25 cellular contexts compared by ENCODE assay signal in genomic region chr9:36323926-36324325, GRCh38.
DNase-seq lines count a peak whose midpoint lies in the region; ATAC-seq and FAIRE-seq lines count a peak whose summit lies in the region.
"Had no signal": no experiment of that assay in that cellular context is flagged by ENCODE, and none has a peak within 500 bp of the region (broad histone marks: within the 10 kb centered on the region; RNA-seq: fewer than 3 reads in every experiment).

No MANE protein-coding gene starts in this region.

- in situ Hi-C loops in GM23248 (cut with MboI) = no loop called here
- in situ Hi-C loops in KBM-7 (cut with MboI; ENCODE audit: low pct_unique_long_range_greater_than_20kb, low sequenced_read_pairs) = loop anchor here (25.0 kb wide), 1 partner anchor 112 kb away; no protein-coding TSS in a partner anchor

- H3F3A ChIP-seq in GM23248 (ENCODE audit: insufficient read depth) = no peaks in the 10 kb centered on the region

- H3K4me1 ChIP-seq in Karpas-422 (ENCODE audit: low read length) (no peaks in the 10 kb centered on the region), GM23248 (ENCODE audit: insufficient read depth) (0 out of 2 replicates have a peak, but pooled peaks cover 7% of the 10 kb centered on the region)
- H3K4me1 ChIP-seq: HAP-1 had no signal

- no peak overlapping the region for H3K4me3 ChIP-seq in Karpas-422 (ENCODE audit: low read length)
- H3K4me3 ChIP-seq in GM23248 = no peak overlapping the region
- H3K4me3 ChIP-seq: A549; BLaER1 treated with 17β-estradiol and CSF1 and Interleukin-3, amounts not matched to agents 10 nM and 100 nM; GM23338; HAP-1 had no signal

- H4K20me1 ChIP-seq in Karpas-422 (ENCODE audit: insufficient read depth, low read depth, low read length) = no peaks in the 10 kb centered on the region
- no peaks in the 10 kb centered on the region for H4K20me1 ChIP-seq in GM23248 (ENCODE audit: insufficient read depth)
- H4K20me1 ChIP-seq: BLaER1 treated with 17β-estradiol and CSF1 and Interleukin-3, amounts not matched to agents 10 nM and 100 nM had no signal

- DNase-seq in Karpas-422 (peak; percentile 39), T-helper 17 cell (no peak), urothelium cell line (ENCODE audit: low spot score) (no peak), GM23248 (no peak), KBM-7 (no peak)
- DNase-seq in central memory CD8-positive, alpha-beta T cell (ENCODE audit: low spot score in 2 of 2) = no peak
- DNase-seq: 8988T; ACHN; AML-193; BE2C; Calu3; CD4-positive, alpha-beta T cell; COR-L47; DMS53; DMS79 treated with DMSO at 0.1 percent for 48 hours; GF-D8; HFFc6 had no signal

- H3K9ac ChIP-seq in Karpas-422 (ENCODE audit: low read length) (no peak overlapping the region), GM23248 (no peak overlapping the region)
- H3K9ac ChIP-seq: BLaER1 treated with 17β-estradiol and CSF1 and Interleukin-3, amounts not matched to agents 10 nM and 100 nM had no signal

- no peak overlapping the region for H3K4me2 ChIP-seq in Karpas-422 (ENCODE audit: low read depth, low read length, poor library complexity, severe bottlenecking)
- H3K4me2 ChIP-seq in GM23248 (ENCODE audit: unreplicated experiment) = no peak overlapping the region
- H3K4me2 ChIP-seq: A549; BLaER1 treated with 17β-estradiol and CSF1 and Interleukin-3, amounts not matched to agents 10 nM and 100 nM; GM23338 had no signal

- no peaks in the 10 kb centered on the region for H3K27me3 ChIP-seq in Karpas-422 (ENCODE audit: low read length)
- no peaks in the 10 kb centered on the region for H3K27me3 ChIP-seq in GM23248 (replicated peaks; ENCODE audit: insufficient read depth)
- H3K27me3 ChIP-seq: BE2C; BLaER1 treated with 17β-estradiol and CSF1 and Interleukin-3, amounts not matched to agents 10 nM and 100 nM had no signal

- FAIRE-seq in urothelium cell line (lab: Jason Lieb, UNC) = peak; percentile 23
- FAIRE-seq: A549, GM19239, H54 had no signal

- no peak overlapping the region for H3K27ac ChIP-seq in Karpas-422 (ENCODE audit: low read length)
- H3K27ac ChIP-seq in GM23248 = no peak overlapping the region
- H3K27ac ChIP-seq: BLaER1 treated with 17β-estradiol and CSF1 and Interleukin-3, amounts not matched to agents 10 nM and 100 nM had no signal

- ATAC-seq in T-helper 17 cell (no peak), HG03175 (IDR thresholded peaks at IDR 0.05; ENCODE audit: unreplicated experiment) (no peak)
- ATAC-seq in central memory CD8-positive, alpha-beta T cell (replicated peaks; ENCODE audit: extremely low read depth, poor library complexity, severe bottlenecking) = no peak
- ATAC-seq: A549, GM23338 had no signal

- WGBS in GM23248 (ENCODE audit: low coverage in 1 of 2, low lambda C conversion rate in 2 of 2, missing lambda C conversion rate in 2 of 2), 2 experiments = 87 to 89% methylated on average over 12 of the region's 12 CpGs

- no peaks in the 10 kb centered on the region for H3K79me2 ChIP-seq in Karpas-422 (ENCODE audit: low read length)
- no peaks in the 10 kb centered on the region for H3K79me2 ChIP-seq in GM23248 (ENCODE audit: insufficient read depth)

- H3K9me2 ChIP-seq in Karpas-422 (replicated peaks; ENCODE audit: insufficient read depth, low read length) = no peaks in the 10 kb centered on the region
- no peaks in the 10 kb centered on the region for H3K9me2 ChIP-seq in GM23248 (ENCODE audit: insufficient read depth)

- H3K36me3 ChIP-seq in Karpas-422 (ENCODE audit: insufficient read depth, low read length) = no peaks in the 10 kb centered on the region
- no peaks in the 10 kb centered on the region for H3K36me3 ChIP-seq in GM23248 (ENCODE audit: low read depth)
- H3K36me3 ChIP-seq: BE2C; BLaER1 treated with 17β-estradiol and CSF1 and Interleukin-3, amounts not matched to agents 10 nM and 100 nM; HAP-1 had no signal

- H3K4me1 Mint-ChIP-seq in T-helper 17 cell = peaks cover 10% of the 10 kb centered on the region
- H3K4me1 Mint-ChIP-seq in central memory CD8-positive, alpha-beta T cell = peaks cover 7% of the 10 kb centered on the region

- H3K27me3 Mint-ChIP-seq in T-helper 17 cell = peaks cover 2% of the 10 kb centered on the region
- H3K27me3 Mint-ChIP-seq in central memory CD8-positive, alpha-beta T cell = peaks cover 2% of the 10 kb centered on the region
- H3K27me3 Mint-ChIP-seq: CD4-positive, alpha-beta T cell had no signal

- H3K9me3 ChIP-seq in Karpas-422 (ENCODE audit: low read length) (no peaks in the 10 kb centered on the region), T-helper 17 cell (ENCODE audit: control insufficient read depth, low read length, poor library complexity, severe bottlenecking) (no peaks in the 10 kb centered on the region), GM23248 (ENCODE audit: low read depth) (no peaks in the 10 kb centered on the region)
- H3K9me3 ChIP-seq: BE2C, HAP-1 had no signal

- H2AFZ ChIP-seq in Karpas-422 (ENCODE audit: low read length) = no peak overlapping the region
- no peak overlapping the region for H2AFZ ChIP-seq in GM23248

- H3K4me3 Mint-ChIP-seq in T-helper 17 cell = no peak overlapping the region
- no peak overlapping the region for H3K4me3 Mint-ChIP-seq in central memory CD8-positive, alpha-beta T cell
- H3K4me3 Mint-ChIP-seq: CD14-positive monocyte; CD4-positive, alpha-beta T cell; GM23338; HFFc6 had no signal

- H3K9me3 Mint-ChIP-seq in central memory CD8-positive, alpha-beta T cell = no peaks in the 10 kb centered on the region
- H3K9me3 Mint-ChIP-seq: CD4-positive, alpha-beta T cell; HFFc6 had no signal

- H3K27ac Mint-ChIP-seq in T-helper 17 cell = peak overlapping the region; percentile 47
- H3K27ac Mint-ChIP-seq in central memory CD8-positive, alpha-beta T cell (ENCODE audit: low read depth) = peak overlapping the region; percentile 16
- H3K27ac Mint-ChIP-seq: CD4-positive, alpha-beta T cell; GM23338; HFFc6 had no signal

- no peaks in the 10 kb centered on the region for H3K36me3 Mint-ChIP-seq in T-helper 17 cell (ENCODE audit: low read depth)
- H3K36me3 Mint-ChIP-seq in central memory CD8-positive, alpha-beta T cell (ENCODE audit: insufficient read depth) = peaks cover 8% of the 10 kb centered on the region
- H3K36me3 Mint-ChIP-seq: CD14-positive monocyte had no signal
